Comparison of ENCODE assay signal across 29 cellular contexts in genomic region chr11:42058794-42059193, GRCh38.
"Had no signal": no experiment of that assay in that cellular context is flagged by ENCODE, and none has a peak within 500 bp of the region (broad histone marks: within the 10 kb centered on the region; RNA-seq: fewer than 3 reads in every experiment).

No MANE protein-coding gene starts in this region.

- H3K27me3 Mint-ChIP-seq: stimulated activated memory B cell treated with anti-CD40 and anti-IgM and Interleukin-4, amounts not matched to agents 10 μg/mL and 1 μg/mL and 100 μg/mL, for 72 hours; stimulated activated naive B cell treated with anti-CD40 and anti-IgM and Interleukin-4, amounts not matched to agents 10 μg/mL and 1 μg/mL and 100 μg/mL, for 72 hours; stimulated activated naive CD8-positive, alpha-beta T cell treated with anti-CD3 and anti-CD28 coated beads, Interleukin-15, amount 100 ng/mL, for 72 hours; stimulated activated naive CD8-positive, alpha-beta T cell treated with anti-CD3 and anti-CD28 coated beads, Interleukin-15, Interleukin-2, amounts not matched to agents 100 ng/mL and 50 ng/mL, for 24 hours; type B pancreatic cell had no signal

- DNase-seq: stimulated activated CD4-positive, alpha-beta T cell treated with anti-CD3 and anti-CD28 coated beads, Interleukin-2, amount 100 ng/mL, for 48 hours; stimulated activated CD4-positive, alpha-beta T cell treated with anti-CD3 and anti-CD28 coated beads, Interleukin-4, amount 100 ng/mL, for 1 hour; stimulated activated CD4-positive, alpha-beta T cell treated with anti-CD3 and anti-CD28 coated beads, Interleukin-4, amount 100 ng/mL, for 24 hours; stimulated activated CD4-positive, alpha-beta T cell treated with anti-CD3 and anti-CD28 coated beads, Interleukin-4, amount 100 ng/mL, for 4 hours; stimulated activated CD8-positive, alpha-beta memory T cell treated with anti-CD3 and anti-CD28 coated beads, Interleukin-4, amount 100 ng/mL, for 48 hours; stimulated activated naive B cell treated with anti-CD40 and anti-IgM and Interleukin-4, amounts not matched to agents 10 μg/mL and 1 μg/mL and 100 μg/mL, for 72 hours; stimulated activated naive CD4-positive, alpha-beta T cell; stimulated activated naive CD4-positive, alpha-beta T cell treated with Interleukin-2 at 50 U/mL for 16 hours; stimulated activated naive CD8-positive, alpha-beta T cell treated with anti-CD3 and anti-CD28 coated beads, Interleukin-15, amount 100 ng/mL, for 72 hours; stimulated activated naive CD8-positive, alpha-beta T cell treated with anti-CD3 and anti-CD28 coated beads, Interleukin-15, Interleukin-2, amounts not matched to agents 100 U/mL and 50 U/mL, for 24 hours; stomach; substantia nigra; testis; thyroid gland; tibial artery; transverse colon; trophoblast cell; upper lobe of left lung; upper lobe of right lung; uterus had no signal

- H3K9me3 Mint-ChIP-seq: stimulated activated memory B cell treated with anti-CD40 and anti-IgM and Interleukin-4, amounts not matched to agents 10 μg/mL and 1 μg/mL and 100 μg/mL, for 72 hours; stimulated activated naive CD8-positive, alpha-beta T cell treated with anti-CD3 and anti-CD28 coated beads, Interleukin-15, amount 100 ng/mL, for 72 hours; type B pancreatic cell had no signal

- H3K27ac ChIP-seq: stomach, suprapubic skin, testis, thoracic aorta, thyroid gland, tibial artery, tibial nerve, transverse colon, upper lobe of left lung, upper lobe of right lung, uterus, vagina had no signal

- H3K4me3 ChIP-seq: stomach, suprapubic skin, testis, thoracic aorta, thyroid gland, tibial artery, tibial nerve, transverse colon, upper lobe of left lung, upper lobe of right lung, uterus, vagina had no signal

- ATAC-seq: stimulated activated effector memory CD8-positive, alpha-beta T cell treated with anti-CD3 and anti-CD28 coated beads, Interleukin-12 subunit alpha, Interleukin-12 subunit beta, amount 100 ng/mL, for 72 hours; stimulated activated memory B cell treated with anti-CD40 and anti-IgM and Interleukin-4, amounts not matched to agents 10 μg/mL and 1 μg/mL and 100 μg/mL, for 72 hours; stimulated activated naive B cell treated with anti-CD40 and anti-IgM and Interleukin-4, amounts not matched to agents 10 μg/mL and 1 μg/mL and 100 μg/mL, for 72 hours; stimulated activated naive CD8-positive, alpha-beta T cell treated with anti-CD3 and anti-CD28 coated beads, Interleukin-15, amount 100 ng/mL, for 72 hours; stimulated activated naive CD8-positive, alpha-beta T cell treated with anti-CD3 and anti-CD28 coated beads, Interleukin-15, Interleukin-2, amounts not matched to agents 100 U/mL and 50 U/mL, for 24 hours; upper lobe of right lung had no signal

- H3K36me3 ChIP-seq: stomach, suprapubic skin, thoracic aorta, thyroid gland, tibial artery, tibial nerve, transverse colon, upper lobe of left lung, upper lobe of right lung, uterus, vagina had no signal

- FAIRE-seq: urothelium cell line had no signal

- H3K4me3 Mint-ChIP-seq: stimulated activated effector memory CD8-positive, alpha-beta T cell treated with anti-CD3 and anti-CD28 coated beads, Interleukin-12 subunit alpha, Interleukin-12 subunit beta, amount 100 ng/mL, for 72 hours; stimulated activated memory B cell treated with anti-CD40 and anti-IgM and Interleukin-4, amounts not matched to agents 10 μg/mL and 1 μg/mL and 100 μg/mL, for 72 hours; stimulated activated naive B cell treated with anti-CD40 and anti-IgM and Interleukin-4, amounts not matched to agents 10 μg/mL and 1 μg/mL and 100 μg/mL, for 72 hours; stimulated activated naive CD8-positive, alpha-beta T cell treated with anti-CD3 and anti-CD28 coated beads, Interleukin-15, amount 100 ng/mL, for 72 hours; stimulated activated naive CD8-positive, alpha-beta T cell treated with anti-CD3 and anti-CD28 coated beads, Interleukin-15, Interleukin-2, amounts not matched to agents 100 ng/mL and 50 ng/mL, for 24 hours; type B pancreatic cell had no signal

- H3K27ac Mint-ChIP-seq: stimulated activated effector memory CD8-positive, alpha-beta T cell treated with anti-CD3 and anti-CD28 coated beads, Interleukin-12 subunit alpha, Interleukin-12 subunit beta, amount 100 ng/mL, for 72 hours; stimulated activated memory B cell treated with anti-CD40 and anti-IgM and Interleukin-4, amounts not matched to agents 10 μg/mL and 1 μg/mL and 100 μg/mL, for 72 hours; stimulated activated naive B cell treated with anti-CD40 and anti-IgM and Interleukin-4, amounts not matched to agents 10 μg/mL and 1 μg/mL and 100 μg/mL, for 72 hours; stimulated activated naive CD8-positive, alpha-beta T cell treated with anti-CD3 and anti-CD28 coated beads, Interleukin-15, amount 100 ng/mL, for 72 hours; stimulated activated naive CD8-positive, alpha-beta T cell treated with anti-CD3 and anti-CD28 coated beads, Interleukin-15, Interleukin-2, amounts not matched to agents 100 ng/mL and 50 ng/mL, for 24 hours; type B pancreatic cell had no signal

- H3K36me3 Mint-ChIP-seq: stimulated activated effector memory CD8-positive, alpha-beta T cell treated with anti-CD3 and anti-CD28 coated beads, Interleukin-12 subunit alpha, Interleukin-12 subunit beta, amount 100 ng/mL, for 72 hours; stimulated activated memory B cell treated with anti-CD40 and anti-IgM and Interleukin-4, amounts not matched to agents 10 μg/mL and 1 μg/mL and 100 μg/mL, for 72 hours; stimulated activated naive B cell treated with anti-CD40 and anti-IgM and Interleukin-4, amounts not matched to agents 10 μg/mL and 1 μg/mL and 100 μg/mL, for 72 hours; type B pancreatic cell had no signal

- H3K27me3 ChIP-seq: stomach, suprapubic skin, testis, thyroid gland, tibial artery, tibial nerve, transverse colon, upper lobe of left lung, upper lobe of right lung, uterus, vagina had no signal

- H3K9me3 ChIP-seq: stomach, suprapubic skin, testis, thoracic aorta, thyroid gland, tibial artery, tibial nerve, transverse colon, upper lobe of left lung, upper lobe of right lung, uterus, vagina had no signal

- H3K4me1 ChIP-seq: stomach, suprapubic skin, testis, thyroid gland, tibial artery, tibial nerve, transverse colon, upper lobe of left lung, upper lobe of right lung, uterus, vagina had no signal

- H3K4me1 Mint-ChIP-seq: stimulated activated effector memory CD8-positive, alpha-beta T cell treated with anti-CD3 and anti-CD28 coated beads, Interleukin-12 subunit alpha, Interleukin-12 subunit beta, amount 100 ng/mL, for 72 hours; stimulated activated memory B cell treated with anti-CD40 and anti-IgM and Interleukin-4, amounts not matched to agents 10 μg/mL and 1 μg/mL and 100 μg/mL, for 72 hours; stimulated activated naive B cell treated with anti-CD40 and anti-IgM and Interleukin-4, amounts not matched to agents 10 μg/mL and 1 μg/mL and 100 μg/mL, for 72 hours; stimulated activated naive CD8-positive, alpha-beta T cell treated with anti-CD3 and anti-CD28 coated beads, Interleukin-15, amount 100 ng/mL, for 72 hours had no signal
